In the genomic region with DNA sequence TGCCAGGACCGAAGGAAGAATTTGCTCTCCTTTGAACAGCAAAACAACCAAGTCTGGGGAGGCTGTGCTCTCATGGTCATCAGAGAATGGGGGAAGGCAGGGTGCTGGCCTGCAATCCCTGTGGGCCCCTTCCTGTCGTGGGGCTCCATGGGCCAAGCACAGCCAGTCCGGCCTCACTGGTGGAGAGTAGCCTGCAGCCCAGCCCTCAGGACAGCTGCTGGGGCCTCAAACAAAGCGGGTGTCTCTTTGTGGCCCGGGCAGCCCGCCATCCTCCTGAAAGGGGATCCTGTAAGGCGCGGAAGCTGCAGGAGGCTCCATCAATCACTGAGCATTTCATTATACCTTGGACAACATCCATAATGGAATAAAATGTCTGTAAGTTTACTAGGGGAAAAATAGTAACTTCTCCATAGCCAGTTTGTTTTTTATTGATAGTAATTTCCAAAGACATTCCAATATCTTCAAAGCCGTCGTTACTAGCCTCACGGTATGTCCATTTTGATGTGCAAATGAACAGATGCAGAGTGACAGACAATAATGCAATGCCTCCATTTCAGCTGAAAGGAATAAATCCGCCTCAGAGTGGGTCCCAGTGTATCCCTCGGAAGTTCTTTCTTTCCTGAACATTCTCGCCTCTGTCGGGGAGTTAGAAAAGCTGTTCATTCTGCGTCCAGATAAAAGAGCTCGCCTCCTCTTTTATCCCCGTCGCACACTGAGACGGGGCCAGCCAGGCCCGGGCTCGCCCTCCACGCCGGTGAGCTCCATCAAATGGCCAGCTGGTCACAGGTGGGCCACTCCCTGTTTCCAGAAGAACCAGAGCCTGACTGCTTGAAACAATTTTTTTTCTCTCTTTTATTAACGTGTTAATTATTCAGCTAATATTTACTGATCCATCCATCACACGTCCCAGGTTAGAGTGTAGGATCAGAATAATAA, we compare ENCODE assay signal across 1 cellular context.
TF ChIP-seq lines count a peak whose summit lies in the region.

No MANE protein-coding gene starts in this region.

TF ChIP-seq in WTC11, 78 proteins besides CTCF, POLR2A, EP300 and RAD21 (continued from another document):
- TF ChIP-seq, protein P1, sequence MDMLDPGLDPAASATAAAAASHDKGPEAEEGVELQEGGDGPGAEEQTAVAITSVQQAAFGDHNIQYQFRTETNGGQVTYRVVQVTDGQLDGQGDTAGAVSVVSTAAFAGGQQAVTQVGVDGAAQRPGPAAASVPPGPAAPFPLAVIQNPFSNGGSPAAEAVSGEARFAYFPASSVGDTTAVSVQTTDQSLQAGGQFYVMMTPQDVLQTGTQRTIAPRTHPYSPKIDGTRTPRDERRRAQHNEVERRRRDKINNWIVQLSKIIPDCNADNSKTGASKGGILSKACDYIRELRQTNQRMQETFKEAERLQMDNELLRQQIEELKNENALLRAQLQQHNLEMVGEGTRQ (CRISPR knock-in tag; IDR thresholded peaks at IDR 0.05): no peak
- TF ChIP-seq, protein P2, sequence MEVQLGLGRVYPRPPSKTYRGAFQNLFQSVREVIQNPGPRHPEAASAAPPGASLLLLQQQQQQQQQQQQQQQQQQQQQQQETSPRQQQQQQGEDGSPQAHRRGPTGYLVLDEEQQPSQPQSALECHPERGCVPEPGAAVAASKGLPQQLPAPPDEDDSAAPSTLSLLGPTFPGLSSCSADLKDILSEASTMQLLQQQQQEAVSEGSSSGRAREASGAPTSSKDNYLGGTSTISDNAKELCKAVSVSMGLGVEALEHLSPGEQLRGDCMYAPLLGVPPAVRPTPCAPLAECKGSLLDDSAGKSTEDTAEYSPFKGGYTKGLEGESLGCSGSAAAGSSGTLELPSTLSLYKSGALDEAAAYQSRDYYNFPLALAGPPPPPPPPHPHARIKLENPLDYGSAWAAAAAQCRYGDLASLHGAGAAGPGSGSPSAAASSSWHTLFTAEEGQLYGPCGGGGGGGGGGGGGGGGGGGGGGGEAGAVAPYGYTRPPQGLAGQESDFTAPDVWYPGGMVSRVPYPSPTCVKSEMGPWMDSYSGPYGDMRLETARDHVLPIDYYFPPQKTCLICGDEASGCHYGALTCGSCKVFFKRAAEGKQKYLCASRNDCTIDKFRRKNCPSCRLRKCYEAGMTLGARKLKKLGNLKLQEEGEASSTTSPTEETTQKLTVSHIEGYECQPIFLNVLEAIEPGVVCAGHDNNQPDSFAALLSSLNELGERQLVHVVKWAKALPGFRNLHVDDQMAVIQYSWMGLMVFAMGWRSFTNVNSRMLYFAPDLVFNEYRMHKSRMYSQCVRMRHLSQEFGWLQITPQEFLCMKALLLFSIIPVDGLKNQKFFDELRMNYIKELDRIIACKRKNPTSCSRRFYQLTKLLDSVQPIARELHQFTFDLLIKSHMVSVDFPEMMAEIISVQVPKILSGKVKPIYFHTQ (CRISPR knock-in tag; IDR thresholded peaks at IDR 0.05): no peak
- TF ChIP-seq GTF2I (CRISPR knock-in tag; conservative IDR thresholded peaks at IDR 0.05) (no peak), ZNF263 (CRISPR knock-in tag; IDR thresholded peaks at IDR 0.05; ENCODE audit: low read depth) (no peak), ZNF396 (CRISPR knock-in tag; IDR thresholded peaks at IDR 0.05; ENCODE audit: borderline replicate concordance) (no peak), JUN (CRISPR knock-in tag; IDR thresholded peaks at IDR 0.05) (no peak)
- TF ChIP-seq, protein P3, sequence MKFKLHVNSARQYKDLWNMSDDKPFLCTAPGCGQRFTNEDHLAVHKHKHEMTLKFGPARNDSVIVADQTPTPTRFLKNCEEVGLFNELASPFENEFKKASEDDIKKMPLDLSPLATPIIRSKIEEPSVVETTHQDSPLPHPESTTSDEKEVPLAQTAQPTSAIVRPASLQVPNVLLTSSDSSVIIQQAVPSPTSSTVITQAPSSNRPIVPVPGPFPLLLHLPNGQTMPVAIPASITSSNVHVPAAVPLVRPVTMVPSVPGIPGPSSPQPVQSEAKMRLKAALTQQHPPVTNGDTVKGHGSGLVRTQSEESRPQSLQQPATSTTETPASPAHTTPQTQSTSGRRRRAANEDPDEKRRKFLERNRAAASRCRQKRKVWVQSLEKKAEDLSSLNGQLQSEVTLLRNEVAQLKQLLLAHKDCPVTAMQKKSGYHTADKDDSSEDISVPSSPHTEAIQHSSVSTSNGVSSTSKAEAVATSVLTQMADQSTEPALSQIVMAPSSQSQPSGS (CRISPR knock-in tag; IDR thresholded peaks at IDR 0.05; ENCODE audit: borderline replicate concordance, low read depth): no peak
TF ChIP-seq in WTC11: peak in this region for 0.
